ENCODE assay signal across 29 cellular contexts in genomic region chr1:219668446-219668845, GRCh38. TPM values are rescaled to one million over a fixed set of nuclear protein-coding genes. Genes with fewer than 3 reads are reported as not detected.
"Had no signal": no experiment of that assay in that cellular context is flagged by ENCODE, and none has a peak within 500 bp of the region (broad histone marks: within the 10 kb centered on the region; RNA-seq: fewer than 3 reads in every experiment).

No MANE protein-coding gene starts in this region.

- H3K9ac ChIP-seq: neural progenitor cell, parathyroid adenoma had no signal

- H3K27me3 ChIP-seq: neural progenitor cell, ovary, stomach, thyroid gland, tibial nerve, upper lobe of left lung, vagina had no signal

- H3K36me3 ChIP-seq: neural progenitor cell, ovary, stomach, thoracic aorta, thyroid gland, tibial nerve, upper lobe of left lung, vagina had no signal

- H3K4me2 ChIP-seq: neural progenitor cell had no signal

- H2AFZ ChIP-seq: neural progenitor cell, parathyroid adenoma had no signal

- DNase-seq: natural killer cell; occipital lobe; ovary; posterior cingulate gyrus; psoas muscle; right cardiac atrium; stimulated activated CD4-positive, alpha-beta T cell treated with anti-CD3 and anti-CD28 coated beads, Interleukin-15, amount 100 ng/mL, for 24 hours; stimulated activated CD4-positive, alpha-beta T cell treated with anti-CD3 and anti-CD28 coated beads, Interleukin-2, amount 100 ng/mL, for 24 hours; stimulated activated CD4-positive, alpha-beta T cell treated with anti-CD3 and anti-CD28 coated beads, Interleukin-2, amount 100 ng/mL, for 48 hours; stimulated activated CD4-positive, alpha-beta T cell treated with anti-CD3 and anti-CD28 coated beads, Interleukin-4, amount 100 ng/mL, for 24 hours; stimulated activated naive B cell treated with anti-CD40 and anti-IgM and Interleukin-4, amounts not matched to agents 10 μg/mL and 1 μg/mL and 100 μg/mL, for 72 hours; stimulated activated naive CD4-positive, alpha-beta T cell treated with Interleukin-2 at 50 U/mL for 16 hours; stomach; thyroid gland; trophoblast cell; upper lobe of left lung had no signal

- H3K9me3 ChIP-seq: ovary, psoas muscle, stomach, thoracic aorta, thyroid gland, tibial nerve, upper lobe of left lung, vagina had no signal

- FAIRE-seq: urothelium cell line had no signal

- ATAC-seq: natural killer cell; psoas muscle; right cardiac atrium; sciatic nerve; stimulated activated effector memory CD8-positive, alpha-beta T cell treated with anti-CD3 and anti-CD28 coated beads, Interleukin-12 subunit alpha, Interleukin-12 subunit beta, amount 100 ng/mL, for 72 hours; stimulated activated naive B cell treated with anti-CD40 and anti-IgM and Interleukin-4, amounts not matched to agents 10 μg/mL and 1 μg/mL and 100 μg/mL, for 72 hours had no signal

- H3K4me1 ChIP-seq: neural progenitor cell, parathyroid adenoma, psoas muscle, stomach, thyroid gland, upper lobe of left lung, vagina had no signal

- H3K79me2 ChIP-seq: parathyroid adenoma had no signal

- H3K4me3 ChIP-seq: neural progenitor cell, ovary, psoas muscle, skin epidermis, stomach, thoracic aorta, thyroid gland, tibial nerve, upper lobe of left lung, vagina had no signal

- H3K27ac ChIP-seq: neural progenitor cell, ovary, parathyroid adenoma, psoas muscle, skin epidermis, stomach, thoracic aorta, thyroid gland, tibial nerve, upper lobe of left lung, vagina had no signal

RNA-seq across cellular contexts. Expression of gene ZC3H11B, which starts 55.5 kb away (rescaled TPM):
- total RNA-seq: natural killer cell, renal cortical epithelial cell, right cardiac atrium, sciatic nerve, stomach, temporal lobe, thoracic aorta, thyroid gland, ureter, vagina had no signal
- polyA plus RNA-seq: neural cell, right cardiac atrium, stomach had no signal
